8 cellular contexts compared by ENCODE assay signal in genomic region chr5:81778642-81779041, GRCh38. TPM values are rescaled to one million over a fixed set of nuclear protein-coding genes. Genes with fewer than 3 reads are reported as not detected.
DNase-seq lines count a peak whose midpoint lies in the region; ATAC-seq, FAIRE-seq and TF ChIP-seq lines count a peak whose summit lies in the region.

No MANE protein-coding gene starts in this region.

- no peak overlapping the region for H3K4me3 ChIP-seq in astrocyte of the spinal cord (ENCODE audit: low read depth, low read length)
- peak overlapping the region; percentile 5 to 19 for H3K4me3 ChIP-seq in left lung
- peak overlapping the region; percentile 7 to 37 (median 30) for H3K4me3 ChIP-seq in tibial nerve

- no peak for TF ChIP-seq EP300 in tibial nerve (IDR thresholded peaks at IDR 0.05)

- 4 to 7% methylated on average over 3 of the region's 3 CpGs for WGBS in tibial nerve, 2 donors

- peak overlapping the region; percentile 97 for H3K27ac Mint-ChIP-seq in activated naive CD4-positive, alpha-beta T cell treated with anti-CD3 and anti-CD28 coated beads, Interleukin-2, amount 50 U/mL, for 24 hours

- in situ Hi-C loops in astrocyte of the spinal cord (cut with HindIII; ENCODE audit: low sequenced_read_pairs), result no loop called here

- H3K4me3 Mint-ChIP-seq in activated naive CD4-positive, alpha-beta T cell treated with anti-CD3 and anti-CD28 coated beads, Interleukin-2, amount 50 U/mL, for 24 hours, result peak overlapping the region; percentile 88

- H3K27ac ChIP-seq in left lung, result peak overlapping the region; percentile 82 to 84
- peak overlapping the region; percentile 70 to 88 (median 80) for H3K27ac ChIP-seq in tibial nerve

- intact Hi-C loops in left lung (cut with DNase I), result no loop called here

- H3K27me3 ChIP-seq in left lung (no peaks in the 10 kb centered on the region), tibial nerve (no peaks in the 10 kb centered on the region)

- TF ChIP-seq POLR2A in tibial nerve (IDR thresholded peaks at IDR 0.05), result no peak

- TF ChIP-seq CTCF in astrocyte of the spinal cord (IDR thresholded peaks at IDR 0.05; ENCODE audit: low read depth, low read length) (no peak), left lung (IDR thresholded peaks at IDR 0.05) (no peak), tibial nerve (IDR thresholded peaks at IDR 0.05) (no peak)

- no peaks in the 10 kb centered on the region for H3K27me3 Mint-ChIP-seq in activated naive CD4-positive, alpha-beta T cell treated with anti-CD3 and anti-CD28 coated beads, Interleukin-2, amount 50 U/mL, for 24 hours

- DNase-seq in activated naive CD4-positive, alpha-beta T cell treated with Interleukin-2 at 50 U/mL for 16 hours, result no peak
- DNase-seq in astrocyte of the spinal cord (ENCODE audit: low read depth, low spot score) (peak; percentile 51), left lung (no peak), tibial nerve (ENCODE audit: low spot score in 2 of 2) (no peak), RCC 7860 (ENCODE audit: low spot score) (no peak), NCI-H2227 (lab: John Stamatoyannopoulos, UW; ENCODE audit: unreplicated experiment) (no peak)

- no peaks in the 10 kb centered on the region for H3K9me3 Mint-ChIP-seq in activated naive CD4-positive, alpha-beta T cell treated with anti-CD3 and anti-CD28 coated beads, Interleukin-2, amount 50 U/mL, for 24 hours

- H3K9me3 ChIP-seq in left lung, result no peaks in the 10 kb centered on the region
- H3K9me3 ChIP-seq in tibial nerve, result no peaks in the 10 kb centered on the region

- H3K36me3 ChIP-seq in left lung (no peaks in the 10 kb centered on the region), tibial nerve (no peaks in the 10 kb centered on the region)

- peaks cover 30% of the 10 kb centered on the region for H3K4me1 Mint-ChIP-seq in activated naive CD4-positive, alpha-beta T cell treated with anti-CD3 and anti-CD28 coated beads, Interleukin-2, amount 50 U/mL, for 24 hours

- H3K4me1 ChIP-seq in left lung (peaks cover 14 to 16% of the 10 kb centered on the region in 2 donors), tibial nerve (peaks cover 0 to 33% (median 10%) of the 10 kb centered on the region in 4 donors)

- no peaks in the 10 kb centered on the region for H3K36me3 Mint-ChIP-seq in activated naive CD4-positive, alpha-beta T cell treated with anti-CD3 and anti-CD28 coated beads, Interleukin-2, amount 50 U/mL, for 24 hours

- FAIRE-seq in RCC 7860 (lab: Jason Lieb, UNC), result no peak

- ATAC-seq in left lung (peak; percentile 63), HG03378 (IDR thresholded peaks at IDR 0.05; ENCODE audit: unreplicated experiment) (no peak)

RNA-seq across cellular contexts. Expression of gene SSBP2, which starts 27.7 kb away (rescaled TPM):
- total RNA-seq in left lung, result 10 to 100 TPM; 31.6 to 37.3 TPM
- 10 to 100 TPM; 62.6 to 95.1 (median 77.5) TPM for total RNA-seq in tibial nerve
